Comparison of ENCODE assay signal across 15 cellular contexts in genomic region chr18:44819944-44820510, GRCh38.
DNase-seq lines count a peak whose midpoint lies in the region; ATAC-seq and TF ChIP-seq lines count a peak whose summit lies in the region.
"Had no signal": no experiment of that assay in that cellular context is flagged by ENCODE, and none has a peak within 500 bp of the region (broad histone marks: within the 10 kb centered on the region; RNA-seq: fewer than 3 reads in every experiment).

No MANE protein-coding gene starts in this region.

- no peak overlapping the region for H3K4me3 ChIP-seq in right atrium auricular region
- no peak overlapping the region for H3K4me3 ChIP-seq in mesendoderm (ENCODE audit: low read length)
- no peak overlapping the region for H3K4me3 ChIP-seq in uterus
- no peak overlapping the region for H3K4me3 ChIP-seq in A673 (ENCODE audit: low read depth, low read length, poor library complexity, severe bottlenecking)
- H3K4me3 ChIP-seq: smooth muscle cell, upper lobe of right lung had no signal

- H2BK120ac ChIP-seq in mesendoderm (ENCODE audit: low read depth, low read length), result no peak overlapping the region

- H3K4me1 ChIP-seq in right atrium auricular region (peaks cover 0 to 12% of the 10 kb centered on the region in 2 donors), mesendoderm (ENCODE audit: control insufficient read depth, low read depth, low read length) (peaks cover 4% of the 10 kb centered on the region), uterus (peaks cover 14 to 19% of the 10 kb centered on the region in 2 donors), A673 (ENCODE audit: insufficient read depth, low read length, poor library complexity, severe bottlenecking) (no peaks in the 10 kb centered on the region)
- H3K4me1 ChIP-seq: Caco-2, upper lobe of right lung had no signal

- H4K8ac ChIP-seq in mesendoderm (ENCODE audit: low read depth, low read length), result no peak overlapping the region

- H3K4ac ChIP-seq in mesendoderm (ENCODE audit: low read depth, low read length), result no peak overlapping the region

- no peak overlapping the region for H3K56ac ChIP-seq in mesendoderm (ENCODE audit: low read length)

- H3K36me3 ChIP-seq in right atrium auricular region, result no peaks in the 10 kb centered on the region
- no peaks in the 10 kb centered on the region for H3K36me3 ChIP-seq in mesendoderm (ENCODE audit: control insufficient read depth, insufficient read depth, low read length)
- H3K36me3 ChIP-seq in uterus, result no peaks in the 10 kb centered on the region
- H3K36me3 ChIP-seq in A673 (ENCODE audit: insufficient read depth, low read length, poor library complexity, severe bottlenecking), result no peaks in the 10 kb centered on the region
- H3K36me3 ChIP-seq: upper lobe of right lung had no signal

- BruUV-seq in A673 (replicated peaks; lab: Mats Ljungman, UMichigan), result no TSS peak

- H3K79me1 ChIP-seq in mesendoderm (ENCODE audit: low read length), result no peaks in the 10 kb centered on the region

- TF ChIP-seq CTCF in right atrium auricular region (IDR thresholded peaks at IDR 0.05) (no peak), uterus (IDR thresholded peaks at IDR 0.05) (no peak), A673 (conservative IDR thresholded peaks at IDR 0.05; ENCODE audit: low read depth, low read length) (no peak)

- CTCF ChIA-PET in A673 (lab: Charles Lee), result no interaction called here

- peak; percentile 88 for ATAC-seq in Right ventricle myocardium inferior
- peak; percentile 9 for ATAC-seq in esophagus mucosa
- ATAC-seq in GM19467 (IDR thresholded peaks at IDR 0.05; ENCODE audit: unreplicated experiment), result no peak
- ATAC-seq in GM18511 (IDR thresholded peaks at IDR 0.05; ENCODE audit: unreplicated experiment), result no peak
- ATAC-seq: PC-3, upper lobe of right lung had no signal

- H3K27me3 ChIP-seq in right atrium auricular region, result no peaks in the 10 kb centered on the region
- H3K27me3 ChIP-seq in mesendoderm (ENCODE audit: insufficient read depth, low read length, poor library complexity), result no peaks in the 10 kb centered on the region
- H3K27me3 ChIP-seq in uterus, result no peaks in the 10 kb centered on the region
- H3K27me3 ChIP-seq in A673 (replicated peaks; ENCODE audit: insufficient read depth, low read depth, low read length, poor library complexity), result no peaks in the 10 kb centered on the region
- H3K27me3 ChIP-seq: upper lobe of right lung had no signal

- DNase-seq in Right ventricle myocardium inferior (ENCODE audit: missing footprints), result peak; percentile 79
- DNase-seq in right atrium auricular region (ENCODE audit: low spot score), result no peak
- peak; percentile 43 for DNase-seq in mesendoderm
- DNase-seq in uterus, result peak; percentile 31 to 43
- DNase-seq in A673 (ENCODE audit: low spot score), result no peak
- DNase-seq: activated CD4-positive, alpha-beta T cell treated with anti-CD3 and anti-CD28 coated beads, Interleukin-2, amount 50 U/mL, for 4 hours; Caco-2; NCI-H2171 treated with DMSO at 0.1 percent for 48 hours; PC-3; upper lobe of right lung had no signal

- H3K79me2 ChIP-seq in mesendoderm (ENCODE audit: control insufficient read depth, insufficient read depth, low read length), result no peaks in the 10 kb centered on the region

- H2BK15ac ChIP-seq in mesendoderm (replicated peaks; ENCODE audit: low read depth), result no peak overlapping the region

- no peak overlapping the region for H2BK5ac ChIP-seq in mesendoderm (ENCODE audit: low read length)

- H3K18ac ChIP-seq in mesendoderm (ENCODE audit: low read length), result no peak overlapping the region

- H2AK5ac ChIP-seq in mesendoderm (ENCODE audit: low read length), result no peak overlapping the region

- no peak overlapping the region for H3K4me2 ChIP-seq in mesendoderm (ENCODE audit: low read length)
- H3K4me2 ChIP-seq: smooth muscle cell had no signal

- WGBS in mesendoderm (ENCODE audit: extremely low coverage, insufficient coverage, low lambda C conversion rate), result no CpG with 5 or more reads among the region's 6 CpGs

- no peak overlapping the region for H4K5ac ChIP-seq in mesendoderm (ENCODE audit: low read length)

- POLR2A ChIA-PET in A673 (lab: Charles Lee; ENCODE audit: low non-redundant PET), result no interaction called here

- H3K9ac ChIP-seq in mesendoderm (ENCODE audit: low read length), result no peak overlapping the region

- TF ChIP-seq POLR2A in uterus (IDR thresholded peaks at IDR 0.05), result no peak

- H3K9me3 ChIP-seq in right atrium auricular region (no peaks in the 10 kb centered on the region), uterus (no peaks in the 10 kb centered on the region), A673 (ENCODE audit: low read depth, low read length, poor library complexity, severe bottlenecking) (no peaks in the 10 kb centered on the region)
- H3K9me3 ChIP-seq: Caco-2, upper lobe of right lung had no signal

- H3K27ac ChIP-seq in right atrium auricular region (no peak overlapping the region), mesendoderm (ENCODE audit: low read depth, low read length) (no peak overlapping the region), uterus (peak overlapping the region; percentile 65 to 72), A673 (ENCODE audit: low read depth, low read length, poor library complexity, severe bottlenecking) (no peak overlapping the region)
- H3K27ac ChIP-seq: 22Rv1, upper lobe of right lung had no signal

- H3K23ac ChIP-seq in mesendoderm (ENCODE audit: low read length), result no peak overlapping the region

- intact Hi-C loops in Right ventricle myocardium inferior (cut with DNase I) (no loop called here), uterus (cut with DNase I; ENCODE audit: low total_unique reads) (no loop called here), A673 (cut with micrococcal nuclease; ENCODE audit: unreplicated experiment) (no loop called here)

Comparison
In these comparisons a context has a peak if more than half of its experiments do, and no peak if none do; other contexts are left out.
1. DNase-seq: peak in Right ventricle myocardium inferior (single experiment), mesendoderm (single experiment) and uterus (2 of 2); none in right atrium auricular region (single experiment) and A673 (single experiment).
2. ATAC-seq: peak in Right ventricle myocardium inferior (single experiment) and esophagus mucosa (single experiment); none in GM19467 (single experiment) and GM18511 (single experiment).
3. H3K27ac ChIP-seq: peak in uterus (2 of 2); none in right atrium auricular region (0 of 2), mesendoderm (single experiment) and A673 (single experiment).